In the genomic region with DNA sequence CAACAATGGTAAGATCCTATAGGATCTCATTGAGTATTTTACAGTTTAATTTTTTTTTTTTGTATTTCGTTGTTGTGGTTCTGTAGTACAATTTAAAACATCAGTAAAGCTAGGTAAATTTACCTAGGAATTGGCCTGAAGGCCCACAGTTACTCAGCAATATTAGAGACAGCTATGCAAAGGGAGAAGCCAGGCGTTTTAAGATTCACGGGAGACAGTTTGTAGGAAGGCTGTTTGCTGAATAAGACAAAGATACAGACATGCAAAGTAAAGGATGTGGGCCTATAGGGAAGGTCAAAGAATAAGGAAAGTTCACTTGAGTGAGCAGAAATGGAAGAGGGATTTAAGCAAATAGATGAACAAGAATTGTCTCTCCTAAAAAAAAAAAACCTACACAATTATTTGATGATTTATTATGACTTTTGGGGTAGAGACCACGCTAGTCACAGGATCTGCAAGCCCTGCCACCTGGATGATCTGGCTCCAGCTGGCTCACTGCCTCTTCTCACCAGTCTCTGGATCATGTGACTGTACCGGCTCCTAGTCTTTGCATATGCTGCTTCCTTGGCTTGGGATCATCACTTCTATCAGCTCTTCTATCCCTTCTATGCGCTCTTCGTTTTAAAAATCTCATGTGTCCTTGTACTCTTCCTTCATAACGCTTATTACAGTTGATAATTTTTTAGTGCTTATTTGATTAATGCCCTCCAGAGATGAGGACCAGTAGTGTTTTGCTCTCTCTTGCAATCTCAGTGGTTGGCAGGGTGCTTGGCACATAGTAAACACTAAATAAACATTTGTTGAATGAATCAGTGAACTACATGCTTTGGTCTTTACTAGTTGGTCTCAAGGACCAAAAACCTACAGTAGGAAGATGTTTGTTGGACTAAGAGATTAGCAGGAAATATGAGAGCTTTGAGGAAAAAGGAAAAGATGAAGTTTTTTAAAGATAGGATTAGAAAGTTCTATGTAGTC, we compare ENCODE assay signal across 7 cellular contexts. TPM values are rescaled to one million over a fixed set of nuclear protein-coding genes. Genes with fewer than 3 reads are reported as not detected.
DNase-seq lines count a peak whose midpoint lies in the region; TF ChIP-seq lines count a peak whose summit lies in the region.

No MANE protein-coding gene starts in this region.

- peaks cover 49% of the 10 kb centered on the region for H3K36me3 Mint-ChIP-seq in nephron progenitor cell (ENCODE audit: low read depth)

- H3K4me3 ChIP-seq in epithelial cell of esophagus (ENCODE audit: low read length), result no peak overlapping the region

- peaks cover 28% of the 10 kb centered on the region for H3K9me3 Mint-ChIP-seq in nephron progenitor cell

- H3K4me1 Mint-ChIP-seq in nephron progenitor cell, result peaks cover 60% of the 10 kb centered on the region

- DNase-seq in G401 (ENCODE audit: low spot score) (peak; percentile 94), NCI-H2171 treated with DMSO at 0.1 percent for 48 hours (lab: John Stamatoyannopoulos, UW) (peak; percentile 95), epithelial cell of esophagus (ENCODE audit: low read depth) (peak; percentile 49), nephron progenitor cell (no peak), ACHN (no peak), middle frontal gyrus (ENCODE audit: extremely low spot score, low spot score) (no peak), SW 1271 (lab: John Stamatoyannopoulos, UW) (no peak)

- no peak for TF ChIP-seq CTCF in epithelial cell of esophagus (IDR thresholded peaks at IDR 0.05; ENCODE audit: insufficient read depth, low read depth, low read length, missing control alignments)
- no peak for TF ChIP-seq CTCF in nephron progenitor cell (IDR thresholded peaks at IDR 0.05)

- no peak overlapping the region for H3K4me3 Mint-ChIP-seq in nephron progenitor cell

- peak overlapping the region; percentile 77 for H3K27ac Mint-ChIP-seq in nephron progenitor cell

- in situ Hi-C loops in G401 (cut with HindIII; ENCODE audit: low sequenced_read_pairs) (no loop called here), ACHN (cut with HindIII; ENCODE audit: low pct_ligation_motif_present, low pct_unique_long_range_greater_than_20kb, low sequenced_read_pairs) (no loop called here)

- H3K27me3 Mint-ChIP-seq in nephron progenitor cell (ENCODE audit: low read depth, poor library complexity), result peaks cover 3% of the 10 kb centered on the region

RNA-seq across cellular contexts. Expression of gene DYRK1A, which starts 14.1 kb away (rescaled TPM):
- 36.5 and 51.4 TPM in 2 replicates for total RNA-seq in G401 (2014; rRNA removed; shearing (Covaris generic))

Comparison
In these comparisons a context has a peak if more than half of its experiments do, and no peak if none do; other contexts are left out.
1. DNase-seq: peak in G401 (single experiment), NCI-H2171 treated with DMSO at 0.1 percent for 48 hours (single experiment) and epithelial cell of esophagus (single experiment); none in nephron progenitor cell (single experiment), ACHN (single experiment), middle frontal gyrus (single experiment) and SW 1271 (0 of 2).